ENCODE assay signal across 20 cellular contexts in the genomic region with DNA sequence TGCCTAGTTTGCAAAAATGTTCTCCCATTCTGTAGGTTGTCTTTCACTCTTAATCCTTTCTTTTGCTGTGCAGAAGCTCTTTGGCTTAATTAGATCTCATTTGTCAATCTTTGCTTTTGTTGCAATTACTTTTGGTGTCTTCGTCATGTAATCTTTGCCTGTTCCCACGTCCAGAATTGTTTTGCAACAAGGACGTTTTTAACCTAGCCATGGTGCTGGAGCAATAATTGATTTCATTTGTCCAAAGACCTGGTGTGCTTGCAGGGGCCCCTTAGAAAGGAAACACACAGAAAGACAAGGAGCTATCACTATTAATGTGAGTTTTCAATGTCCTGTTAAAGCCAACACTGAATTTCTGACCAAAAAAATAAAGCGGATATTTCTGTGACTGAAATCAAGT.
DNase-seq lines count a peak whose midpoint lies in the region; ATAC-seq and TF ChIP-seq lines count a peak whose summit lies in the region.
"Had no signal": no experiment of that assay in that cellular context is flagged by ENCODE, and none has a peak within 500 bp of the region (broad histone marks: within the 10 kb centered on the region; RNA-seq: fewer than 3 reads in every experiment).

No MANE protein-coding gene starts in this region.

- H3K4me3 Mint-ChIP-seq in HFFc6: no peak overlapping the region
- H3K4me3 Mint-ChIP-seq in brain: peak overlapping the region in 3 of 5 experiments; percentile 5 to 42 (median 30)
- H3K4me3 Mint-ChIP-seq: activated CD4-positive, alpha-beta memory T cell treated with anti-CD3 and anti-CD28 coated beads for 36 hours; WTC11 had no signal

- no peak for TF ChIP-seq EP300 in gastroesophageal sphincter (IDR thresholded peaks at IDR 0.05)

- H3K36me3 Mint-ChIP-seq in HFFc6 (ENCODE audit: low read depth) (peaks cover 34% of the 10 kb centered on the region), brain (peaks cover 19% of the 10 kb centered on the region)

- TF ChIP-seq CTCF in HFFc6 (IDR thresholded peaks at IDR 0.05): no peak
- no peak for TF ChIP-seq CTCF in brain (conservative IDR thresholded peaks at IDR 0.05)
- no peak for TF ChIP-seq CTCF in gastroesophageal sphincter (IDR thresholded peaks at IDR 0.05)

- WGBS in gastroesophageal sphincter (ENCODE audit: low coverage in 1 of 2), 2 donors: 19 to 29% methylated on average over 4 of the region's 4 CpGs

- peaks cover 0 to 35% (median 7%) of the 10 kb centered on the region in 3 donors for H3K4me1 ChIP-seq in gastroesophageal sphincter
- peaks cover 2 to 31% (median 20%) of the 10 kb centered on the region in 5 donors for H3K4me1 ChIP-seq in subcutaneous abdominal adipose tissue (ENCODE audit: control insufficient read depth in 5 of 5, insufficient read depth in 5 of 5, low read length in 5 of 5)

- no peak overlapping the region for H3K9ac ChIP-seq in subcutaneous abdominal adipose tissue (ENCODE audit: low read length in 5 of 5)

- peaks cover 20% of the 10 kb centered on the region for H3K4me1 Mint-ChIP-seq in HFFc6 (ENCODE audit: low read depth)
- peaks cover 24% of the 10 kb centered on the region for H3K4me1 Mint-ChIP-seq in brain
- H3K4me1 Mint-ChIP-seq: WTC11 had no signal

- H3K27me3 ChIP-seq in gastroesophageal sphincter: no peaks in the 10 kb centered on the region
- H3K27me3 ChIP-seq in subcutaneous abdominal adipose tissue (ENCODE audit: control insufficient read depth in 5 of 5, insufficient read depth in 4 of 5, low read length in 5 of 5): no peaks in the 10 kb centered on the region
- H3K27me3 ChIP-seq: adrenal gland, MG63, stomach had no signal

- peaks cover 0 to 13% (median 0%) of the 10 kb centered on the region in 3 donors for H3K9me3 ChIP-seq in gastroesophageal sphincter
- H3K9me3 ChIP-seq in subcutaneous abdominal adipose tissue (ENCODE audit: control insufficient read depth in 5 of 5, low read length in 5 of 5): peaks cover 0 to 10% (median 5%) of the 10 kb centered on the region in 5 donors

- H3K27ac ChIP-seq in gastroesophageal sphincter (peak overlapping the region in 2 of 4 donors; percentile 24 to 36), subcutaneous abdominal adipose tissue (ENCODE audit: low read depth, low read length) (peak overlapping the region; percentile 32)
- H3K27ac ChIP-seq: adrenal gland, epithelial cell of prostate had no signal

- ATAC-seq in gastroesophageal sphincter: peak; percentile 51
- no peak for ATAC-seq in SK-N-SH treated with all-trans-retinoic acid at 6 μM for 48 hours
- ATAC-seq in HG03571 (IDR thresholded peaks at IDR 0.05; ENCODE audit: unreplicated experiment): no peak
- ATAC-seq: WTC11 had no signal

- H3K36me3 ChIP-seq in gastroesophageal sphincter: no peaks in the 10 kb centered on the region
- no peaks in the 10 kb centered on the region for H3K36me3 ChIP-seq in subcutaneous abdominal adipose tissue (ENCODE audit: control insufficient read depth in 5 of 5, insufficient read depth in 5 of 5, low read length in 5 of 5)
- H3K36me3 ChIP-seq: adrenal gland, MG63, stomach had no signal

- H3K27ac Mint-ChIP-seq in HFFc6 (peak overlapping the region; percentile 76; the same call in 1 of the 2 replicates), brain (peak overlapping the region in 4 of 5 experiments; percentile 51 to 92 (median 87))
- H3K27ac Mint-ChIP-seq: activated CD4-positive, alpha-beta memory T cell treated with anti-CD3 and anti-CD28 coated beads for 36 hours; WTC11 had no signal

- no peak for DNase-seq in HFFc6
- DNase-seq in NCI-H524 (lab: John Stamatoyannopoulos, UW): no peak
- DNase-seq: activated CD4-positive, alpha-beta memory T cell treated with anti-CD3 and anti-CD28 coated beads for 36 hours; activated effector memory CD4-positive, alpha-beta T cell treated with anti-CD3 and anti-CD28 coated beads, Interleukin-2, amount 50 U/mL, for 16 hours; central memory CD4-positive, alpha-beta T cell; DMS 273 treated with DMSO at 0.1 percent for 48 hours; H7; MG63; NCI-H2171 treated with DMSO at 0.1 percent for 48 hours; NCI-H526; stomach; T-helper 9 cell had no signal

- H3K9me3 Mint-ChIP-seq in HFFc6 (peaks cover 34% of the 10 kb centered on the region), brain (peaks cover 24 to 43% (median 30%) of the 10 kb centered on the region in 5 experiments)

- TF ChIP-seq POLR2A in gastroesophageal sphincter (IDR thresholded peaks at IDR 0.05): no peak

- H3K27me3 Mint-ChIP-seq in HFFc6 (ENCODE audit: insufficient read depth): peaks cover 1% of the 10 kb centered on the region; the same call in 1 of the 2 replicates
- no peaks in the 10 kb centered on the region for H3K27me3 Mint-ChIP-seq in brain

- no peak overlapping the region for H3K4me3 ChIP-seq in gastroesophageal sphincter
- H3K4me3 ChIP-seq in subcutaneous abdominal adipose tissue (ENCODE audit: low read depth in 1 of 5, low read length in 5 of 5): no peak overlapping the region
- H3K4me3 ChIP-seq: adrenal gland, MG63, stomach had no signal

TF ChIP-seq in SK-N-SH treated with all-trans-retinoic acid at 6 μM for 48 hours, 23 proteins besides CTCF, POLR2A, EP300 and RAD21 (continues in another document):
- TF ChIP-seq PPARA (CRISPR knock-in tag; IDR thresholded peaks at IDR 0.05; ENCODE audit: borderline replicate concordance) (no peak), BACH2 (CRISPR knock-in tag; IDR thresholded peaks at IDR 0.05; ENCODE audit: borderline replicate concordance) (no peak), ZNF565 (CRISPR knock-in tag; conservative IDR thresholded peaks at IDR 0.05; ENCODE audit: low read depth) (no peak), TCF4 (CRISPR knock-in tag; IDR thresholded peaks at IDR 0.05; ENCODE audit: borderline replicate concordance) (no peak), ZFP30 (CRISPR knock-in tag; IDR thresholded peaks at IDR 0.05) (no peak), CSDC2 (CRISPR knock-in tag; IDR thresholded peaks at IDR 0.05) (no peak), GLIS3 (CRISPR knock-in tag; IDR thresholded peaks at IDR 0.05) (no peak), TOX (CRISPR knock-in tag; IDR thresholded peaks at IDR 0.05; ENCODE audit: borderline replicate concordance) (no peak), RARB (CRISPR knock-in tag; IDR thresholded peaks at IDR 0.05) (no peak), SNAI2 (CRISPR knock-in tag; IDR thresholded peaks at IDR 0.05) (no peak), ARNTL (CRISPR knock-in tag; IDR thresholded peaks at IDR 0.05; ENCODE audit: borderline replicate concordance, low read depth) (no peak)
- TF ChIP-seq, protein P1, sequence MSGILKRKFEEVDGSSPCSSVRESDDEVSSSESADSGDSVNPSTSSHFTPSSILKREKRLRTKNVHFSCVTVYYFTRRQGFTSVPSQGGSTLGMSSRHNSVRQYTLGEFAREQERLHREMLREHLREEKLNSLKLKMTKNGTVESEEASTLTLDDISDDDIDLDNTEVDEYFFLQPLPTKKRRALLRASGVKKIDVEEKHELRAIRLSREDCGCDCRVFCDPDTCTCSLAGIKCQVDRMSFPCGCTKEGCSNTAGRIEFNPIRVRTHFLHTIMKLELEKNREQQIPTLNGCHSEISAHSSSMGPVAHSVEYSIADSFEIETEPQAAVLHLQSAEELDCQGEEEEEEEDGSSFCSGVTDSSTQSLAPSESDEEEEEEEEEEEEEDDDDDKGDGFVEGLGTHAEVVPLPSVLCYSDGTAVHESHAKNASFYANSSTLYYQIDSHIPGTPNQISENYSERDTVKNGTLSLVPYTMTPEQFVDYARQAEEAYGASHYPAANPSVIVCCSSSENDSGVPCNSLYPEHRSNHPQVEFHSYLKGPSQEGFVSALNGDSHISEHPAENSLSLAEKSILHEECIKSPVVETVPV (CRISPR knock-in tag; IDR thresholded peaks at IDR 0.05): no peak
- TF ChIP-seq, protein P2, sequence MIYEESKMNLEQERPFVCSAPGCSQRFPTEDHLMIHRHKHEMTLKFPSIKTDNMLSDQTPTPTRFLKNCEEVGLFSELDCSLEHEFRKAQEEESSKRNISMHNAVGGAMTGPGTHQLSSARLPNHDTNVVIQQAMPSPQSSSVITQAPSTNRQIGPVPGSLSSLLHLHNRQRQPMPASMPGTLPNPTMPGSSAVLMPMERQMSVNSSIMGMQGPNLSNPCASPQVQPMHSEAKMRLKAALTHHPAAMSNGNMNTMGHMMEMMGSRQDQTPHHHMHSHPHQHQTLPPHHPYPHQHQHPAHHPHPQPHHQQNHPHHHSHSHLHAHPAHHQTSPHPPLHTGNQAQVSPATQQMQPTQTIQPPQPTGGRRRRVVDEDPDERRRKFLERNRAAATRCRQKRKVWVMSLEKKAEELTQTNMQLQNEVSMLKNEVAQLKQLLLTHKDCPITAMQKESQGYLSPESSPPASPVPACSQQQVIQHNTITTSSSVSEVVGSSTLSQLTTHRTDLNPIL (CRISPR knock-in tag; IDR thresholded peaks at IDR 0.05; ENCODE audit: low read depth): no peak
- TF ChIP-seq, protein P3, sequence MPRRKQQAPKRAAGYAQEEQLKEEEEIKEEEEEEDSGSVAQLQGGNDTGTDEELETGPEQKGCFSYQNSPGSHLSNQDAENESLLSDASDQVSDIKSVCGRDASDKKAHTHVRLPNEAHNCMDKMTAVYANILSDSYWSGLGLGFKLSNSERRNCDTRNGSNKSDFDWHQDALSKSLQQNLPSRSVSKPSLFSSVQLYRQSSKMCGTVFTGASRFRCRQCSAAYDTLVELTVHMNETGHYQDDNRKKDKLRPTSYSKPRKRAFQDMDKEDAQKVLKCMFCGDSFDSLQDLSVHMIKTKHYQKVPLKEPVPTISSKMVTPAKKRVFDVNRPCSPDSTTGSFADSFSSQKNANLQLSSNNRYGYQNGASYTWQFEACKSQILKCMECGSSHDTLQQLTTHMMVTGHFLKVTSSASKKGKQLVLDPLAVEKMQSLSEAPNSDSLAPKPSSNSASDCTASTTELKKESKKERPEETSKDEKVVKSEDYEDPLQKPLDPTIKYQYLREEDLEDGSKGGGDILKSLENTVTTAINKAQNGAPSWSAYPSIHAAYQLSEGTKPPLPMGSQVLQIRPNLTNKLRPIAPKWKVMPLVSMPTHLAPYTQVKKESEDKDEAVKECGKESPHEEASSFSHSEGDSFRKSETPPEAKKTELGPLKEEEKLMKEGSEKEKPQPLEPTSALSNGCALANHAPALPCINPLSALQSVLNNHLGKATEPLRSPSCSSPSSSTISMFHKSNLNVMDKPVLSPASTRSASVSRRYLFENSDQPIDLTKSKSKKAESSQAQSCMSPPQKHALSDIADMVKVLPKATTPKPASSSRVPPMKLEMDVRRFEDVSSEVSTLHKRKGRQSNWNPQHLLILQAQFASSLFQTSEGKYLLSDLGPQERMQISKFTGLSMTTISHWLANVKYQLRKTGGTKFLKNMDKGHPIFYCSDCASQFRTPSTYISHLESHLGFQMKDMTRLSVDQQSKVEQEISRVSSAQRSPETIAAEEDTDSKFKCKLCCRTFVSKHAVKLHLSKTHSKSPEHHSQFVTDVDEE (CRISPR knock-in tag; IDR thresholded peaks at IDR 0.05): no peak
